In genomic region chr4:121938282-121939092, GRCh38 we compare ENCODE assay signal across 25 cellular contexts. TPM values are rescaled to one million over a fixed set of nuclear protein-coding genes. Genes with fewer than 3 reads are reported as not detected.
A peak's percentile ranks its signal among the peaks of the same experiment; 100 is the strongest.
DNase-seq lines count a peak whose midpoint lies in the region; ATAC-seq and TF ChIP-seq lines count a peak whose summit lies in the region.
"Had no signal": no experiment of that assay in that cellular context is flagged by ENCODE, and none has a peak within 500 bp of the region (broad histone marks: within the 10 kb centered on the region; RNA-seq: fewer than 3 reads in every experiment).

No MANE protein-coding gene starts in this region.

- peaks cover 0 to 13% (median 5%) of the 10 kb centered on the region in 4 donors for H3K4me1 Mint-ChIP-seq in CD4-positive, CD25-positive, alpha-beta regulatory T cell
- H3K4me1 Mint-ChIP-seq in HFFc6 (ENCODE audit: low read depth), result peaks cover 6% of the 10 kb centered on the region; the same call in 1 of the 2 replicates

- no peaks in the 10 kb centered on the region for H3K36me3 ChIP-seq in CD4-positive, CD25-positive, alpha-beta regulatory T cell (ENCODE audit: control insufficient read depth, insufficient read depth, low read length)
- H3K36me3 ChIP-seq: gastrocnemius medialis, neutrophil, suprapubic skin had no signal

- H3K4me3 ChIP-seq in CD4-positive, CD25-positive, alpha-beta regulatory T cell (ENCODE audit: low read depth, low read length), result no peak overlapping the region
- H3K4me3 ChIP-seq: coronary artery, gastrocnemius medialis, GM23338, suprapubic skin had no signal

- no peak overlapping the region for H3K27ac Mint-ChIP-seq in CD4-positive, CD25-positive, alpha-beta regulatory T cell
- no peak overlapping the region for H3K27ac Mint-ChIP-seq in HFFc6
- H3K27ac Mint-ChIP-seq: activated naive CD4-positive, alpha-beta T cell treated with anti-CD3 and anti-CD28 coated beads, Interleukin-2, amount 50 U/mL, for 24 hours; CD8-positive, alpha-beta T cell; GM23338 had no signal

- no peak for TF ChIP-seq CTCF in HFFc6 (IDR thresholded peaks at IDR 0.05)

- no peak overlapping the region for H3K4me3 Mint-ChIP-seq in CD4-positive, CD25-positive, alpha-beta regulatory T cell
- H3K4me3 Mint-ChIP-seq in HFFc6, result no peak overlapping the region
- H3K4me3 Mint-ChIP-seq: activated naive CD4-positive, alpha-beta T cell treated with anti-CD3 and anti-CD28 coated beads, Interleukin-2, amount 50 U/mL, for 24 hours; CD8-positive, alpha-beta T cell; GM23338 had no signal

- peaks cover 67% of the 10 kb centered on the region for H3K27me3 Mint-ChIP-seq in CD4-positive, CD25-positive, alpha-beta regulatory T cell
- peaks cover 12% of the 10 kb centered on the region for H3K27me3 Mint-ChIP-seq in HFFc6 (ENCODE audit: insufficient read depth)

- H3K36me3 Mint-ChIP-seq in CD4-positive, CD25-positive, alpha-beta regulatory T cell, result no peaks in the 10 kb centered on the region
- no peaks in the 10 kb centered on the region for H3K36me3 Mint-ChIP-seq in HFFc6 (ENCODE audit: low read depth)
- H3K36me3 Mint-ChIP-seq: activated naive CD4-positive, alpha-beta T cell treated with anti-CD3 and anti-CD28 coated beads, Interleukin-2, amount 50 U/mL, for 24 hours; CD8-positive, alpha-beta T cell had no signal

- peaks cover 4% of the 10 kb centered on the region for H3K4me1 ChIP-seq in CD4-positive, CD25-positive, alpha-beta regulatory T cell (ENCODE audit: control insufficient read depth, insufficient read depth, low read length, poor library complexity, severe bottlenecking)
- H3K4me1 ChIP-seq: gastrocnemius medialis had no signal

- H3K27ac ChIP-seq in CD4-positive, CD25-positive, alpha-beta regulatory T cell (ENCODE audit: insufficient read depth, low read length, poor library complexity, severe bottlenecking), result no peak overlapping the region
- H3K27ac ChIP-seq: coronary artery, gastrocnemius medialis, neutrophil, suprapubic skin, VCaP had no signal

- peaks cover 17% of the 10 kb centered on the region for H3K27me3 ChIP-seq in CD4-positive, CD25-positive, alpha-beta regulatory T cell (ENCODE audit: control insufficient read depth, insufficient read depth, low read length)

- H3K9me3 Mint-ChIP-seq in CD4-positive, CD25-positive, alpha-beta regulatory T cell, result peaks cover 0 to 3% (median 0%) of the 10 kb centered on the region in 7 donors
- H3K9me3 Mint-ChIP-seq in HFFc6, result no peaks in the 10 kb centered on the region
- H3K9me3 Mint-ChIP-seq: activated naive CD4-positive, alpha-beta T cell treated with anti-CD3 and anti-CD28 coated beads, Interleukin-2, amount 50 U/mL, for 24 hours; CD8-positive, alpha-beta T cell; GM23338 had no signal

- no peaks in the 10 kb centered on the region for H3K9me3 ChIP-seq in CD4-positive, CD25-positive, alpha-beta regulatory T cell (ENCODE audit: control insufficient read depth in 2 of 2, low read length in 2 of 2)
- H3K9me3 ChIP-seq: gastrocnemius medialis, neutrophil, suprapubic skin had no signal

- no peak for DNase-seq in CD4-positive, CD25-positive, alpha-beta regulatory T cell
- DNase-seq in HFFc6 (peak; percentile 12), amniotic epithelial cell (ENCODE audit: low read depth) (peak; percentile 68), lung microvascular endothelial cell (ENCODE audit: low read depth in 2 of 2) (peak; percentile 14 to 37), NCI-H526 (lab: John Stamatoyannopoulos, UW) (no peak)
- DNase-seq: activated CD4-positive, alpha-beta T cell treated with anti-CD3 and anti-CD28 coated beads, Interleukin-2, amount 50 U/mL, for 4 hours; activated T-cell treated with anti-CD3 and anti-CD28 coated beads for 4 hours; CD8-positive, alpha-beta T cell; DMS79; gastrocnemius medialis; Karpas-422; NCI-H1092 treated with DMSO at 0.1 percent for 48 hours; NCI-H2081; NCI-H446 treated with DMSO at 0.1 percent for 48 hours; stimulated activated CD4-positive, alpha-beta T cell treated with anti-CD3 and anti-CD28 coated beads, Interleukin-12 subunit alpha, Interleukin-12 subunit beta, amount 100 ng/mL, for 4 hours; SW 1271 had no signal

- peak; percentile 28 to 34 for ATAC-seq in CD4-positive, CD25-positive, alpha-beta regulatory T cell (ENCODE audit: low read depth in 2 of 2)
- ATAC-seq in GM21529 (IDR thresholded peaks at IDR 0.05; ENCODE audit: unreplicated experiment), result no peak
- ATAC-seq in GM21576 (IDR thresholded peaks at IDR 0.05; ENCODE audit: unreplicated experiment), result no peak
- no peak for ATAC-seq in GM18858 (IDR thresholded peaks at IDR 0.05; ENCODE audit: unreplicated experiment)
- ATAC-seq: CD8-positive, alpha-beta T cell; gastrocnemius medialis; GM23338 had no signal

RNA-seq across cellular contexts. Expression of gene TRPC3, which starts 13.4 kb away (rescaled TPM):
- 0.52 TPM for total RNA-seq in CD4-positive, CD25-positive, alpha-beta regulatory T cell
- polyA plus RNA-seq in CD4-positive, CD25-positive, alpha-beta regulatory T cell, result not detected
- total RNA-seq in HFFc6 (2021; fragmentation: NEBNext Ultra II Directional; extraction: Animal tissue kit (Norgen Biotek cat#: 25700)), result not detected
- total RNA-seq in lung microvascular endothelial cell, result not detected in 2 replicates
- total RNA-seq: CD8-positive, alpha-beta T cell had no signal

Comparison
In these comparisons a context has a peak if more than half of its experiments do, and no peak if none do; other contexts are left out.
1. ATAC-seq: peak in CD4-positive, CD25-positive, alpha-beta regulatory T cell (2 of 2); none in GM21529 (single experiment), GM21576 (single experiment) and GM18858 (single experiment).
2. DNase-seq: peak in HFFc6 (single experiment), amniotic epithelial cell (single experiment) and lung microvascular endothelial cell (2 of 2); none in CD4-positive, CD25-positive, alpha-beta regulatory T cell (0 of 3) and NCI-H526 (0 of 2).